1 cellular context compared by ENCODE assay signal in genomic region chr6:113669641-113670040, GRCh38.
TF ChIP-seq lines count a peak whose summit lies in the region.

No MANE protein-coding gene starts in this region.

TF ChIP-seq in GM12878, 131 proteins besides CTCF, POLR2A, EP300 and RAD21:
- TF ChIP-seq CUX1 (IDR thresholded peaks at IDR 0.05; ENCODE audit: insufficient replicate concordance, low read depth, low read length) (no peak), YBX1 (IDR thresholded peaks at IDR 0.05) (no peak), SUZ12 (IDR thresholded peaks at IDR 0.05; ENCODE audit: unreplicated experiment) (no peak), ATF2 (IDR thresholded peaks at IDR 0.05; ENCODE audit: low read length) (no peak), FOXK2 (IDR thresholded peaks at IDR 0.05) (no peak)
